In the genomic region with DNA sequence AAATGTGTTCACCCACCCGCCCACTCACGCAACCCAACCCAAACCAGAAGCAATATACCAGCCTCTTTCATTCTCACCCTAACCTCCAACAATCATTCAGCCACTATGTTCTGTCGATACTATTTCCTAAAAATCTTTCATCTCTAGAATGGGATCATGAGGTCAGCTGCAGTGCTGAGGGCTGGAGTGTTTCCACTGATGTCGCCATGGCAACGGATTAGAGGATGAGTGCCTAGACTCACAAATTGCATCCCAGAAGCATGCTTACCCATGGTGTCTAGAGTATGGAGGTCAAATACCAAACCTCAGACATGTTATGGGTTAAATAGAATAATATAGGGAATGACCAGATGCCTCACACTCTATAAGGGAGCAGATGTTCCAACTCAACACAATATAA, we compare ENCODE assay signal across 24 cellular contexts.
DNase-seq lines count a peak whose midpoint lies in the region; TF ChIP-seq lines count a peak whose summit lies in the region.
"Had no signal": no experiment of that assay in that cellular context is flagged by ENCODE, and none has a peak within 500 bp of the region (broad histone marks: within the 10 kb centered on the region; RNA-seq: fewer than 3 reads in every experiment).

No MANE protein-coding gene starts in this region.

- H3K36me3 ChIP-seq in WERI-Rb-1 = no peaks in the 10 kb centered on the region
- H3K36me3 ChIP-seq in mesendoderm (ENCODE audit: control insufficient read depth, insufficient read depth, low read length) = no peaks in the 10 kb centered on the region
- no peaks in the 10 kb centered on the region for H3K36me3 ChIP-seq in suprapubic skin

- no peak overlapping the region for H3K9ac ChIP-seq in mesendoderm (ENCODE audit: low read length)

- H3K79me1 ChIP-seq in mesendoderm (ENCODE audit: low read length) = peaks cover 9% of the 10 kb centered on the region

- H4K8ac ChIP-seq in mesendoderm (ENCODE audit: low read depth, low read length) = no peak overlapping the region

- no peak for TF ChIP-seq EP300 in suprapubic skin (IDR thresholded peaks at IDR 0.05)

- peak overlapping the region; percentile 93 for H3K18ac ChIP-seq in mesendoderm (ENCODE audit: low read length)

- peaks cover 34% of the 10 kb centered on the region for H3K4me1 ChIP-seq in mesendoderm (ENCODE audit: control insufficient read depth, low read depth, low read length)
- no peaks in the 10 kb centered on the region for H3K4me1 ChIP-seq in suprapubic skin
- H3K4me1 ChIP-seq: foreskin keratinocyte, psoas muscle, testis had no signal

- WGBS in mesendoderm (ENCODE audit: extremely low coverage, insufficient coverage, low lambda C conversion rate) = no CpG with 5 or more reads among the region's 5 CpGs
- WGBS in suprapubic skin = 88% methylated on average over 5 of the region's 5 CpGs

- H3K4ac ChIP-seq in mesendoderm (ENCODE audit: low read depth, low read length) = peak overlapping the region; percentile 90

- peak in 2 of 3 experiments; percentile 9 to 60 for DNase-seq in NCI-H1417 (lab: John Stamatoyannopoulos, UW)
- no peak for DNase-seq in NCI-H1417 treated with DMSO at 0.1 percent for 48 hours (lab: John Stamatoyannopoulos, UW)
- peak; percentile 5 for DNase-seq in NCI-H1105 (lab: John Stamatoyannopoulos, UW)
- DNase-seq in WERI-Rb-1 = peak; percentile 41
- peak; percentile 96 for DNase-seq in mesendoderm
- no peak for DNase-seq in germinal center (ENCODE audit: low spot score)
- DNase-seq in activated T-cell treated with anti-CD3 and anti-CD28 coated beads for 4 hours = no peak
- no peak for DNase-seq in suprapubic skin (ENCODE audit: low spot score in 2 of 2)
- DNase-seq: 8988T; activated CD4-positive, alpha-beta T cell treated with anti-CD3 and anti-CD28 coated beads for 1 hour; activated CD8-positive, alpha-beta T cell treated with anti-CD3 and anti-CD28 coated beads for 36 hours; anterior cingulate cortex; CD4-positive, CD25-positive, alpha-beta regulatory T cell; effector memory CD8-positive, alpha-beta T cell; foreskin keratinocyte; Kasumi-1; left cardiac atrium; MV-4-11; NCI-H187 treated with DMSO at 0.1 percent for 48 hours; psoas muscle; stimulated activated CD4-positive, alpha-beta T cell treated with anti-CD3 and anti-CD28 coated beads, Interleukin-15, amount 100 ng/mL, for 24 hours; stimulated activated naive CD4-positive, alpha-beta T cell treated with Interleukin-2 at 50 U/mL for 16 hours; T-helper 1 cell; testis had no signal

- H3K4me3 ChIP-seq in WERI-Rb-1 (ENCODE audit: low read depth, low read length) = no peak overlapping the region
- H3K4me3 ChIP-seq in mesendoderm (ENCODE audit: low read length) = no peak overlapping the region
- H3K4me3 ChIP-seq in suprapubic skin = no peak overlapping the region
- H3K4me3 ChIP-seq: psoas muscle, testis had no signal

- H2AK5ac ChIP-seq in mesendoderm (ENCODE audit: low read length) = peak overlapping the region; percentile 89

- H3K27ac ChIP-seq in WERI-Rb-1 (no peak overlapping the region), mesendoderm (ENCODE audit: low read depth, low read length) (peak overlapping the region; percentile 95), suprapubic skin (no peak overlapping the region)
- H3K27ac ChIP-seq: foreskin keratinocyte, psoas muscle, testis had no signal

- H2BK5ac ChIP-seq in mesendoderm (ENCODE audit: low read length) = peak overlapping the region; percentile 100

- peak overlapping the region; percentile 33 for H2BK120ac ChIP-seq in mesendoderm (ENCODE audit: low read depth, low read length)

- peak overlapping the region; percentile 72 for H4K5ac ChIP-seq in mesendoderm (ENCODE audit: low read length)

- peaks cover 14% of the 10 kb centered on the region for H3K79me2 ChIP-seq in mesendoderm (ENCODE audit: control insufficient read depth, insufficient read depth, low read length)

- H3K23ac ChIP-seq in mesendoderm (ENCODE audit: low read length) = no peak overlapping the region

- H3K27me3 ChIP-seq in WERI-Rb-1 (ENCODE audit: insufficient read depth, low read depth, severe bottlenecking) (no peaks in the 10 kb centered on the region), mesendoderm (ENCODE audit: insufficient read depth, low read length, poor library complexity) (no peaks in the 10 kb centered on the region), suprapubic skin (no peaks in the 10 kb centered on the region)
- H3K27me3 ChIP-seq: foreskin keratinocyte, testis had no signal

- TF ChIP-seq POLR2A in suprapubic skin (IDR thresholded peaks at IDR 0.05) = no peak

- H3K56ac ChIP-seq in mesendoderm (ENCODE audit: low read length) = peak overlapping the region; percentile 75

- no peaks in the 10 kb centered on the region for H3K9me3 ChIP-seq in WERI-Rb-1 (ENCODE audit: severe bottlenecking)
- no peaks in the 10 kb centered on the region for H3K9me3 ChIP-seq in suprapubic skin
- H3K9me3 ChIP-seq: psoas muscle, testis had no signal

- no peak overlapping the region for H3K4me2 ChIP-seq in mesendoderm (ENCODE audit: low read length)

- TF ChIP-seq CTCF in WERI-Rb-1 (IDR thresholded peaks at IDR 0.05; ENCODE audit: low read depth, low read length) (no peak), suprapubic skin (IDR thresholded peaks at IDR 0.05) (no peak)

- no peak overlapping the region for H2BK15ac ChIP-seq in mesendoderm (replicated peaks; ENCODE audit: low read depth)

Comparison
In these comparisons a context has a peak if more than half of its experiments do, and no peak if none do; other contexts are left out.
1. DNase-seq: peak in NCI-H1417 (2 of 3), NCI-H1105 (single experiment), WERI-Rb-1 (single experiment) and mesendoderm (single experiment); none in NCI-H1417 treated with DMSO at 0.1 percent for 48 hours (single experiment), germinal center (single experiment), activated T-cell treated with anti-CD3 and anti-CD28 coated beads for 4 hours (single experiment) and suprapubic skin (0 of 2).